Comparison of ENCODE assay signal across 18 cellular contexts in genomic region chr22:26426924-26427323, GRCh38. TPM values are rescaled to one million over a fixed set of nuclear protein-coding genes. Genes with fewer than 3 reads are reported as not detected.
DNase-seq lines count a peak whose midpoint lies in the region; ATAC-seq and TF ChIP-seq lines count a peak whose summit lies in the region.
"Had no signal": no experiment of that assay in that cellular context is flagged by ENCODE, and none has a peak within 500 bp of the region (broad histone marks: within the 10 kb centered on the region; RNA-seq: fewer than 3 reads in every experiment).

No MANE protein-coding gene starts in this region.

- DNase-seq in CD4-positive, CD25-positive, alpha-beta regulatory T cell = no peak
- no peak for DNase-seq in CD8-positive, alpha-beta T cell
- DNase-seq in activated T-helper 2 cell treated with anti-CD3 and anti-CD28 coated beads, Interferon-gamma antibody, Interleukin-2, Interleukin-4, amounts not matched to agents 10 μg/mL and 5 μg/mL and 100 μg/mL, durations not matched to agents 14 hours and 24 hours and 36 hours (ENCODE audit: low spot score) = no peak
- no peak for DNase-seq in naive thymus-derived CD4-positive, alpha-beta T cell
- DNase-seq in NCI-H1105 (lab: John Stamatoyannopoulos, UW) (no peak), head of caudate nucleus (no peak), NCI-H2196 treated with DMSO at 0.1 percent for 48 hours (lab: John Stamatoyannopoulos, UW; ENCODE audit: unreplicated experiment) (no peak), dorsolateral prefrontal cortex (no peak)
- DNase-seq: activated CD4-positive, CD25-positive, alpha-beta regulatory T cell; AML-193; islet precursor cell; NCI-H1092; NCI-H2107; NCI-H526; retina; SHP77; tibial artery had no signal

- H3K36me3 ChIP-seq in CD4-positive, CD25-positive, alpha-beta regulatory T cell (ENCODE audit: control insufficient read depth, insufficient read depth, low read length) = no peaks in the 10 kb centered on the region
- no peaks in the 10 kb centered on the region for H3K36me3 ChIP-seq in CD8-positive, alpha-beta T cell (ENCODE audit: insufficient read depth, low read length)
- H3K36me3 ChIP-seq in naive thymus-derived CD4-positive, alpha-beta T cell (ENCODE audit: control insufficient read depth in 2 of 3, insufficient read depth in 3 of 3, low read length in 3 of 3) = peaks cover 0 to 4% (median 0%) of the 10 kb centered on the region in 3 experiments
- H3K36me3 ChIP-seq: tibial artery had no signal

- ATAC-seq in CD4-positive, CD25-positive, alpha-beta regulatory T cell (ENCODE audit: low read depth in 2 of 2) = no peak
- ATAC-seq in CD8-positive, alpha-beta T cell = no peak
- no peak for ATAC-seq in naive thymus-derived CD4-positive, alpha-beta T cell

- H3K4me1 ChIP-seq in CD4-positive, CD25-positive, alpha-beta regulatory T cell (ENCODE audit: control insufficient read depth, insufficient read depth, low read length, poor library complexity, severe bottlenecking) = peaks cover 19% of the 10 kb centered on the region
- H3K4me1 ChIP-seq in CD8-positive, alpha-beta T cell (ENCODE audit: insufficient read depth, low read length) = peaks cover 23% of the 10 kb centered on the region
- peaks cover 8 to 17% of the 10 kb centered on the region in 2 donors for H3K4me1 ChIP-seq in naive thymus-derived CD4-positive, alpha-beta T cell (ENCODE audit: control insufficient read depth in 2 of 2, insufficient read depth in 2 of 2, low read length in 2 of 2)

- H3K27ac Mint-ChIP-seq in CD4-positive, CD25-positive, alpha-beta regulatory T cell = peak overlapping the region; percentile 39 to 57 (median 55)
- H3K27ac Mint-ChIP-seq in CD8-positive, alpha-beta T cell = peak overlapping the region; percentile 55
- H3K27ac Mint-ChIP-seq in activated T-helper 2 cell treated with anti-CD3 and anti-CD28 coated beads, Interferon-gamma antibody, Interleukin-2, Interleukin-4, amounts not matched to agents 10 μg/mL and 5 μg/mL and 100 μg/mL, durations not matched to agents 14 hours and 24 hours and 36 hours = peak overlapping the region; percentile 90
- H3K27ac Mint-ChIP-seq in naive thymus-derived CD4-positive, alpha-beta T cell = peak overlapping the region; percentile 10 to 98 (median 84)

- CTCF ChIA-PET in CD8-positive, alpha-beta T cell (lab: Charles Lee) = no interaction called here
- CTCF ChIA-PET in naive thymus-derived CD4-positive, alpha-beta T cell (lab: Charles Lee) = interaction anchor here (0.6 kb wide), 1 partner anchor 108 kb away, joined by 3 read pairs; no protein-coding TSS in a partner anchor

- H3K4me3 Mint-ChIP-seq in CD4-positive, CD25-positive, alpha-beta regulatory T cell = peak overlapping the region; percentile 60 to 95 (median 76)
- H3K4me3 Mint-ChIP-seq in CD8-positive, alpha-beta T cell = peak overlapping the region; percentile 54
- H3K4me3 Mint-ChIP-seq in activated T-helper 2 cell treated with anti-CD3 and anti-CD28 coated beads, Interferon-gamma antibody, Interleukin-2, Interleukin-4, amounts not matched to agents 10 μg/mL and 5 μg/mL and 100 μg/mL, durations not matched to agents 14 hours and 24 hours and 36 hours (ENCODE audit: low read depth) = peak overlapping the region; percentile 79
- peak overlapping the region; percentile 32 to 69 (median 57) for H3K4me3 Mint-ChIP-seq in naive thymus-derived CD4-positive, alpha-beta T cell

- H3K9me3 Mint-ChIP-seq in CD4-positive, CD25-positive, alpha-beta regulatory T cell = peaks cover 0 to 13% (median 2%) of the 10 kb centered on the region in 7 donors
- peaks cover 9% of the 10 kb centered on the region for H3K9me3 Mint-ChIP-seq in CD8-positive, alpha-beta T cell
- peaks cover 15% of the 10 kb centered on the region for H3K9me3 Mint-ChIP-seq in activated T-helper 2 cell treated with anti-CD3 and anti-CD28 coated beads, Interferon-gamma antibody, Interleukin-2, Interleukin-4, amounts not matched to agents 10 μg/mL and 5 μg/mL and 100 μg/mL, durations not matched to agents 14 hours and 24 hours and 36 hours
- peaks cover 0 to 18% (median 5%) of the 10 kb centered on the region in 11 donors for H3K9me3 Mint-ChIP-seq in naive thymus-derived CD4-positive, alpha-beta T cell

- intact Hi-C loops in CD8-positive, alpha-beta T cell (cut with DNase I, micrococcal nuclease) = loop anchor here in 1 of 2 experiments (5.0 kb wide), 3 partner anchors 165 to 1020 kb away; partner anchors contain the start of gene TPST2
- intact Hi-C loops in activated T-helper 2 cell treated with anti-CD3 and anti-CD28 coated beads, Interferon-gamma antibody, Interleukin-2, Interleukin-4, amounts not matched to agents 10 μg/mL and 5 μg/mL and 100 μg/mL, durations not matched to agents 14 hours and 24 hours and 36 hours (cut with micrococcal nuclease) = no loop called here
- intact Hi-C loops in naive thymus-derived CD4-positive, alpha-beta T cell (cut with micrococcal nuclease) = loop anchor here (5.0 to 10.0 kb wide), 5 partner anchors 35 to 1362 kb away; partner anchors contain the start of genes MIAT (in 1 of the 2), TFIP11 (in 1 of the 2) and TPST2 (in 1 of the 2)
- intact Hi-C loops in head of caudate nucleus (cut with DNase I) (no loop called here), dorsolateral prefrontal cortex (cut with DNase I) (loop anchor here in 1 of 2 donors (5.0 kb wide), 1 partner anchor 55 kb away; the partner anchor contains the start of genes HPS4 and SRRD)

- H3K36me3 Mint-ChIP-seq in CD4-positive, CD25-positive, alpha-beta regulatory T cell = no peaks in the 10 kb centered on the region
- H3K36me3 Mint-ChIP-seq in CD8-positive, alpha-beta T cell = peaks cover 3% of the 10 kb centered on the region
- H3K36me3 Mint-ChIP-seq in activated T-helper 2 cell treated with anti-CD3 and anti-CD28 coated beads, Interferon-gamma antibody, Interleukin-2, Interleukin-4, amounts not matched to agents 10 μg/mL and 5 μg/mL and 100 μg/mL, durations not matched to agents 14 hours and 24 hours and 36 hours (ENCODE audit: low read depth) = peaks cover 5% of the 10 kb centered on the region
- H3K36me3 Mint-ChIP-seq in naive thymus-derived CD4-positive, alpha-beta T cell = peaks cover 0 to 7% (median 0%) of the 10 kb centered on the region in 5 donors

- peaks cover 6 to 38% (median 21%) of the 10 kb centered on the region in 4 donors for H3K4me1 Mint-ChIP-seq in CD4-positive, CD25-positive, alpha-beta regulatory T cell
- peaks cover 34% of the 10 kb centered on the region for H3K4me1 Mint-ChIP-seq in CD8-positive, alpha-beta T cell (ENCODE audit: low read depth)
- H3K4me1 Mint-ChIP-seq in activated T-helper 2 cell treated with anti-CD3 and anti-CD28 coated beads, Interferon-gamma antibody, Interleukin-2, Interleukin-4, amounts not matched to agents 10 μg/mL and 5 μg/mL and 100 μg/mL, durations not matched to agents 14 hours and 24 hours and 36 hours (ENCODE audit: low read depth) = peaks cover 35% of the 10 kb centered on the region
- peaks cover 14 to 42% (median 33%) of the 10 kb centered on the region in 7 donors for H3K4me1 Mint-ChIP-seq in naive thymus-derived CD4-positive, alpha-beta T cell

- POLR2A ChIA-PET in CD8-positive, alpha-beta T cell (lab: Charles Lee) = no interaction called here
- POLR2A ChIA-PET in naive thymus-derived CD4-positive, alpha-beta T cell (lab: Charles Lee) = no interaction called here

- H3K27me3 ChIP-seq in CD4-positive, CD25-positive, alpha-beta regulatory T cell (ENCODE audit: control insufficient read depth, insufficient read depth, low read length) = peaks cover 4% of the 10 kb centered on the region
- no peaks in the 10 kb centered on the region for H3K27me3 ChIP-seq in CD8-positive, alpha-beta T cell (ENCODE audit: insufficient read depth, low read length)
- no peaks in the 10 kb centered on the region for H3K27me3 ChIP-seq in naive thymus-derived CD4-positive, alpha-beta T cell (ENCODE audit: control insufficient read depth in 2 of 2, insufficient read depth in 2 of 2, low read length in 2 of 2)
- H3K27me3 ChIP-seq in dorsolateral prefrontal cortex = no peaks in the 10 kb centered on the region

- no peak overlapping the region for H3K4me3 ChIP-seq in CD4-positive, CD25-positive, alpha-beta regulatory T cell (ENCODE audit: low read depth, low read length)
- H3K4me3 ChIP-seq in CD8-positive, alpha-beta T cell (ENCODE audit: low read depth, low read length) = no peak overlapping the region
- no peak overlapping the region for H3K4me3 ChIP-seq in naive thymus-derived CD4-positive, alpha-beta T cell (ENCODE audit: low read length)
- H3K4me3 ChIP-seq in dorsolateral prefrontal cortex = no peak overlapping the region
- H3K4me3 ChIP-seq: lung, tibial artery had no signal

- H3K27me3 Mint-ChIP-seq in CD4-positive, CD25-positive, alpha-beta regulatory T cell = peaks cover 5% of the 10 kb centered on the region
- H3K27me3 Mint-ChIP-seq in CD8-positive, alpha-beta T cell (ENCODE audit: low read depth) = peaks cover 5% of the 10 kb centered on the region
- H3K27me3 Mint-ChIP-seq in activated T-helper 2 cell treated with anti-CD3 and anti-CD28 coated beads, Interferon-gamma antibody, Interleukin-2, Interleukin-4, amounts not matched to agents 10 μg/mL and 5 μg/mL and 100 μg/mL, durations not matched to agents 14 hours and 24 hours and 36 hours (ENCODE audit: low read depth) = peaks cover 15% of the 10 kb centered on the region
- peaks cover 0 to 33% (median 6%) of the 10 kb centered on the region in 5 donors for H3K27me3 Mint-ChIP-seq in naive thymus-derived CD4-positive, alpha-beta T cell

- no peak for TF ChIP-seq CTCF in CD8-positive, alpha-beta T cell (IDR thresholded peaks at IDR 0.05)
- no peak for TF ChIP-seq CTCF in dorsolateral prefrontal cortex (IDR thresholded peaks at IDR 0.05 in 54 of 56, conservative IDR thresholded peaks at IDR 0.05 in 2 of 56; ENCODE audit: low read depth in 1 of 56, partially characterized antibody in 56 of 56)

- no peak overlapping the region for H3K27ac ChIP-seq in CD4-positive, CD25-positive, alpha-beta regulatory T cell (ENCODE audit: insufficient read depth, low read length, poor library complexity, severe bottlenecking)
- no peak overlapping the region for H3K27ac ChIP-seq in CD8-positive, alpha-beta T cell (ENCODE audit: low read depth, low read length)
- H3K27ac ChIP-seq in naive thymus-derived CD4-positive, alpha-beta T cell (ENCODE audit: low read depth, low read length) = no peak overlapping the region
- no peak overlapping the region for H3K27ac ChIP-seq in dorsolateral prefrontal cortex
- H3K27ac ChIP-seq: tibial artery had no signal

- H3K9me3 ChIP-seq in CD4-positive, CD25-positive, alpha-beta regulatory T cell (ENCODE audit: control insufficient read depth in 2 of 2, low read length in 2 of 2) = peaks cover 13 to 14% of the 10 kb centered on the region in 2 experiments
- H3K9me3 ChIP-seq in CD8-positive, alpha-beta T cell (ENCODE audit: low read length) = no peaks in the 10 kb centered on the region
- peaks cover 0 to 8% (median 5%) of the 10 kb centered on the region in 3 experiments for H3K9me3 ChIP-seq in naive thymus-derived CD4-positive, alpha-beta T cell (ENCODE audit: control insufficient read depth in 2 of 3, low read length in 3 of 3)

RNA-seq across cellular contexts. Expression of gene ASPHD2, which starts 2.1 kb away (rescaled TPM):
- 4.3 TPM for total RNA-seq in CD4-positive, CD25-positive, alpha-beta regulatory T cell
- 1 to 10 TPM; 3.1 to 8.5 (median 4.4) TPM for polyA plus RNA-seq in CD4-positive, CD25-positive, alpha-beta regulatory T cell
- under 1 TPM; 0.90 to 1.00 TPM for total RNA-seq in CD8-positive, alpha-beta T cell
- 14.2 and 14.5 TPM in 2 replicates for total RNA-seq in activated T-helper 2 cell treated with anti-CD3 and anti-CD28 coated beads, Interferon-gamma antibody, Interleukin-2, Interleukin-4, amounts not matched to agents 10 μg/mL and 5 μg/mL and 100 μg/mL, durations not matched to agents 14 hours and 24 hours and 36 hours
- total RNA-seq in naive thymus-derived CD4-positive, alpha-beta T cell = 10 to 100 TPM in 1 of 5 experiments, 1 to 10 TPM in 4; 1.8 to 18.1 (median 2.7) TPM
- polyA plus RNA-seq in naive thymus-derived CD4-positive, alpha-beta T cell = 1 to 10 TPM; 1.5 to 3.2 TPM
- total RNA-seq in dorsolateral prefrontal cortex = 10 to 100 TPM in 111 of 120 experiments, 1 to 10 TPM in 9; 4.8 to 24.5 (median 15.5) TPM

RNA-seq across cellular contexts. Expression of gene HPS4, which starts 56.7 kb away (rescaled TPM):
- total RNA-seq in CD4-positive, CD25-positive, alpha-beta regulatory T cell = 44.6 TPM
- polyA plus RNA-seq in CD4-positive, CD25-positive, alpha-beta regulatory T cell = 10 to 100 TPM; 12.0 to 16.1 (median 13.6) TPM
- 10 to 100 TPM; 67.0 to 71.0 TPM for total RNA-seq in CD8-positive, alpha-beta T cell
- total RNA-seq in activated T-helper 2 cell treated with anti-CD3 and anti-CD28 coated beads, Interferon-gamma antibody, Interleukin-2, Interleukin-4, amounts not matched to agents 10 μg/mL and 5 μg/mL and 100 μg/mL, durations not matched to agents 14 hours and 24 hours and 36 hours = 39.0 and 39.4 TPM in 2 replicates
- total RNA-seq in naive thymus-derived CD4-positive, alpha-beta T cell = 10 to 100 TPM; 45.5 to 64.3 (median 59.1) TPM
- 10 to 100 TPM; 21.5 to 23.9 TPM for polyA plus RNA-seq in naive thymus-derived CD4-positive, alpha-beta T cell
- total RNA-seq in dorsolateral prefrontal cortex = 10 to 100 TPM; 31.0 to 59.1 (median 45.3) TPM

RNA-seq across cellular contexts. Expression of gene SRRD, which starts 56.8 kb away (rescaled TPM):
- 27.3 TPM for total RNA-seq in CD4-positive, CD25-positive, alpha-beta regulatory T cell
- 10 to 100 TPM; 25.5 to 34.7 (median 29.1) TPM for polyA plus RNA-seq in CD4-positive, CD25-positive, alpha-beta regulatory T cell
- total RNA-seq in CD8-positive, alpha-beta T cell = 10 to 100 TPM; 22.1 to 24.1 TPM
- 21.6 and 23.0 TPM in 2 replicates for total RNA-seq in activated T-helper 2 cell treated with anti-CD3 and anti-CD28 coated beads, Interferon-gamma antibody, Interleukin-2, Interleukin-4, amounts not matched to agents 10 μg/mL and 5 μg/mL and 100 μg/mL, durations not matched to agents 14 hours and 24 hours and 36 hours
- 10 to 100 TPM; 18.9 to 22.8 (median 20.1) TPM for total RNA-seq in naive thymus-derived CD4-positive, alpha-beta T cell
- polyA plus RNA-seq in naive thymus-derived CD4-positive, alpha-beta T cell = 10 to 100 TPM; 23.4 to 29.0 TPM
- total RNA-seq in dorsolateral prefrontal cortex = 10 to 100 TPM; 15.0 to 37.8 (median 23.3) TPM

Comparison
In these comparisons a context has a peak if more than half of its experiments do, and no peak if none do; other contexts are left out.
1. intact Hi-C loops: an anchor here in naive thymus-derived CD4-positive, alpha-beta T cell (5.0 to 10.0 kb wide); none called in activated T-helper 2 cell treated with anti-CD3 and anti-CD28 coated beads, Interferon-gamma antibody, Interleukin-2, Interleukin-4, amounts not matched to agents 10 μg/mL and 5 μg/mL and 100 μg/mL, durations not matched to agents 14 hours and 24 hours and 36 hours and head of caudate nucleus.